1 cellular context compared by ENCODE assay signal in the genomic region with DNA sequence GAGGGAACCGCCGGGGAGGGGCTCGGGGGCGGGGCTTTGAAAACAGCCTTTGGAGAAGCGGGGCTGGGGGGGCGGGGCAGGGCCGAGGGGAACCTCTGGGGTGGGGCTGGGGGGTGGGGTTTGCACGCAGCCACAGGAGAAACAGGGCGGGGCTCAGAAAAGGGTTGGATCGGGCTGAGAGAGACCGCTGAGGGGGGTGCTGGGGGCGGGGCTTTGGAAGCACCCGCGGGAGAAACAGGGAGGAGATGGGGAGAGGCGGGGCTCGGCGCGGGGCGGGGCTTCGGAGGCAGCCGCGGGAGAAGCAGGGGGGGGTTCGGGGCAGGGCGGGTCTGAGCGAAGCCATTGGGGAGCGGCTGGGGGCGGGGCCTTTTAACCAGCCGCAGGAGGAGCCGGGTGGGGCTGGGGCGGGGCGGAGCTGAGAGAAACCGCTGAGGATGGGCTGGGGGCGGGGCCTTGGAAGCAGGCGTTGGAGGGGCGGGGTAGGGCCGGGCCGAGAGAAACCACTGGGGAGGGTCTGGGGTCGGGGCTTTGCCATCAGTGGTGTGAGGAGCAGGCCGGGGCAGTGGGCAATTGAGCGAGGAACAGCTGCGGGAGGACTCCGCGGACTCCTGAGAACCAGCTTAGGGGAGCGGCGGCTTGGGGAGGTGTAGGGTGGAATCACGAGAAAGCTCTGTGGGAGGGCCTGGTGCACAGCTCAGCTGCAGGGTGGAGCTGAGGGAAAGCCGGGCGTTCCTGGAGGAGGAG.
TF ChIP-seq lines count a peak whose summit lies in the region.

No MANE protein-coding gene starts in this region.

TF ChIP-seq in GM23338, 12 proteins besides CTCF, POLR2A, EP300 and RAD21:
- no peak for TF ChIP-seq STAT1 (IDR thresholded peaks at IDR 0.05; ENCODE audit: unreplicated experiment)
- no peak for TF ChIP-seq JUNB (IDR thresholded peaks at IDR 0.05; ENCODE audit: unreplicated experiment)
- TF ChIP-seq, protein P1, sequence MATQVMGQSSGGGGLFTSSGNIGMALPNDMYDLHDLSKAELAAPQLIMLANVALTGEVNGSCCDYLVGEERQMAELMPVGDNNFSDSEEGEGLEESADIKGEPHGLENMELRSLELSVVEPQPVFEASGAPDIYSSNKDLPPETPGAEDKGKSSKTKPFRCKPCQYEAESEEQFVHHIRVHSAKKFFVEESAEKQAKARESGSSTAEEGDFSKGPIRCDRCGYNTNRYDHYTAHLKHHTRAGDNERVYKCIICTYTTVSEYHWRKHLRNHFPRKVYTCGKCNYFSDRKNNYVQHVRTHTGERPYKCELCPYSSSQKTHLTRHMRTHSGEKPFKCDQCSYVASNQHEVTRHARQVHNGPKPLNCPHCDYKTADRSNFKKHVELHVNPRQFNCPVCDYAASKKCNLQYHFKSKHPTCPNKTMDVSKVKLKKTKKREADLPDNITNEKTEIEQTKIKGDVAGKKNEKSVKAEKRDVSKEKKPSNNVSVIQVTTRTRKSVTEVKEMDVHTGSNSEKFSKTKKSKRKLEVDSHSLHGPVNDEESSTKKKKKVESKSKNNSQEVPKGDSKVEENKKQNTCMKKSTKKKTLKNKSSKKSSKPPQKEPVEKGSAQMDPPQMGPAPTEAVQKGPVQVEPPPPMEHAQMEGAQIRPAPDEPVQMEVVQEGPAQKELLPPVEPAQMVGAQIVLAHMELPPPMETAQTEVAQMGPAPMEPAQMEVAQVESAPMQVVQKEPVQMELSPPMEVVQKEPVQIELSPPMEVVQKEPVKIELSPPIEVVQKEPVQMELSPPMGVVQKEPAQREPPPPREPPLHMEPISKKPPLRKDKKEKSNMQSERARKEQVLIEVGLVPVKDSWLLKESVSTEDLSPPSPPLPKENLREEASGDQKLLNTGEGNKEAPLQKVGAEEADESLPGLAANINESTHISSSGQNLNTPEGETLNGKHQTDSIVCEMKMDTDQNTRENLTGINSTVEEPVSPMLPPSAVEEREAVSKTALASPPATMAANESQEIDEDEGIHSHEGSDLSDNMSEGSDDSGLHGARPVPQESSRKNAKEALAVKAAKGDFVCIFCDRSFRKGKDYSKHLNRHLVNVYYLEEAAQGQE (IDR thresholded peaks at IDR 0.05; ENCODE audit: unreplicated experiment) = no peak
- no peak; the same call in 1 of the 2 replicates for TF ChIP-seq POLR2AphosphoS5 (IDR thresholded peaks at IDR 0.05; ENCODE audit: low read depth)
- no peak for TF ChIP-seq CREB1 (CRISPR knock-in tag; IDR thresholded peaks at IDR 0.05; ENCODE audit: low read depth)
- TF ChIP-seq, protein P2, sequence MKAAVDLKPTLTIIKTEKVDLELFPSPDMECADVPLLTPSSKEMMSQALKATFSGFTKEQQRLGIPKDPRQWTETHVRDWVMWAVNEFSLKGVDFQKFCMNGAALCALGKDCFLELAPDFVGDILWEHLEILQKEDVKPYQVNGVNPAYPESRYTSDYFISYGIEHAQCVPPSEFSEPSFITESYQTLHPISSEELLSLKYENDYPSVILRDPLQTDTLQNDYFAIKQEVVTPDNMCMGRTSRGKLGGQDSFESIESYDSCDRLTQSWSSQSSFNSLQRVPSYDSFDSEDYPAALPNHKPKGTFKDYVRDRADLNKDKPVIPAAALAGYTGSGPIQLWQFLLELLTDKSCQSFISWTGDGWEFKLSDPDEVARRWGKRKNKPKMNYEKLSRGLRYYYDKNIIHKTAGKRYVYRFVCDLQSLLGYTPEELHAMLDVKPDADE (IDR thresholded peaks at IDR 0.05) = no peak
- no peak for TF ChIP-seq EZH2 (IDR thresholded peaks at IDR 0.05; ENCODE audit: low read depth, unreplicated experiment)
- TF ChIP-seq NANOG (IDR thresholded peaks at IDR 0.05; ENCODE audit: borderline replicate concordance) = no peak
- TF ChIP-seq EZH2phosphoT487 (IDR thresholded peaks at IDR 0.05; ENCODE audit: unreplicated experiment) = no peak
- no peak for TF ChIP-seq ZNF114 (CRISPR knock-in tag; IDR thresholded peaks at IDR 0.05)
- no peak for TF ChIP-seq ZNF331 (CRISPR knock-in tag; IDR thresholded peaks at IDR 0.05; ENCODE audit: low read depth)
